In the genomic region with DNA sequence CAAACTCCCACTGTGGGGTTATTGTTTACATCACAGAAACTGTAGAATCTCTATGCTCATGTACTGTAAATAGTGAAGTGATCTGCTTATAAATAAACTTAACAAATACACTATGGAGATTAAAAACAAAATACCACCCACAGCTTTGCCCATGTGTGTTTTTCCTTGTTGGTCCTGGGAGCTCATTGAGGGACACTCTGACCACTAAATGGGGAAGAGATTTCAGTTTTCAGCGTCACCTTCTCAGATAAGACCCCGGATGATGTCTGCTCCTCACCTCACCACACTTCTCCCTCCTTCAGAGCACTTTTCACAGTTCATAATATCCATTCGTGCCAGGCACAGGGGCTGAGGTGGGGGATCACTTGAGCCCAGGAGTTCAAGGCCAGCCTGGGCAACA, we compare ENCODE assay signal across 16 cellular contexts.
"Had no signal": no experiment of that assay in that cellular context is flagged by ENCODE, and none has a peak within 500 bp of the region (broad histone marks: within the 10 kb centered on the region; RNA-seq: fewer than 3 reads in every experiment).

No MANE protein-coding gene starts in this region.

- H3K9me3 ChIP-seq: body of pancreas, left ventricle myocardium inferior, right atrium auricular region had no signal

- H3K27ac ChIP-seq: neural progenitor cell had no signal

- H3K4me3 ChIP-seq: body of pancreas, left ventricle myocardium inferior, neural progenitor cell, right atrium auricular region had no signal

- ATAC-seq: activated CD8-positive, alpha-beta T cell treated with anti-CD3 and anti-CD28 coated beads, Interleukin-2, amount 10 ng/mL, durations not matched to agents 7 days and 5 days; body of pancreas had no signal

- H3K36me3 ChIP-seq: neural progenitor cell, right atrium auricular region had no signal

- H3K27me3 ChIP-seq: body of pancreas, neural progenitor cell, right atrium auricular region had no signal

- DNase-seq: activated CD4-positive, alpha-beta T cell treated with anti-CD3 and anti-CD28 coated beads for 1 hour; activated CD4-positive, alpha-beta T cell treated with anti-CD3 and anti-CD28 coated beads, Interleukin-2, amount 50 U/mL, for 1 hour; activated CD8-positive, alpha-beta T cell treated with anti-CD3 and anti-CD28 coated beads, Interleukin-2, amount 10 ng/mL, durations not matched to agents 7 days and 5 days; activated gamma-delta T cell treated with Interleukin-2 at 50 U/mL for 16 hours; anterior cingulate cortex; body of pancreas; effector CD8-positive, alpha-beta T cell; erythroblast; hypothalamus; left ventricle myocardium inferior; naive B cell; stimulated activated CD4-positive, alpha-beta T cell treated with anti-CD3 and anti-CD28 coated beads, Interleukin-4, amount 100 ng/mL, for 4 hours; T-helper 1 cell; trophoblast cell had no signal
